In genomic region chr10:77869626-77870420, GRCh38 we compare ENCODE assay signal across 2 cellular contexts.
TF ChIP-seq lines count a peak whose summit lies in the region.

No MANE protein-coding gene starts in this region.

TF ChIP-seq in SK-N-SH, 30 proteins besides CTCF, POLR2A, EP300 and RAD21 (continued from another document):
- no peak for TF ChIP-seq POLR2AphosphoS5 (IDR thresholded peaks at IDR 0.05; ENCODE audit: low read depth, low read length)
- no peak for TF ChIP-seq FOXJ3 (CRISPR knock-in tag; IDR thresholded peaks at IDR 0.05)

TF ChIP-seq in SK-N-SH treated with all-trans-retinoic acid at 6 μM for 48 hours, 23 proteins besides CTCF, POLR2A, EP300 and RAD21 (continued from another document):
- TF ChIP-seq TSHZ2 (CRISPR knock-in tag; IDR thresholded peaks at IDR 0.05) (no peak), PPARA (CRISPR knock-in tag; IDR thresholded peaks at IDR 0.05; ENCODE audit: borderline replicate concordance) (no peak), SNAI2 (CRISPR knock-in tag; IDR thresholded peaks at IDR 0.05) (no peak), RARB (CRISPR knock-in tag; IDR thresholded peaks at IDR 0.05) (no peak), TOX (CRISPR knock-in tag; IDR thresholded peaks at IDR 0.05; ENCODE audit: borderline replicate concordance) (no peak), ARNTL (CRISPR knock-in tag; IDR thresholded peaks at IDR 0.05; ENCODE audit: borderline replicate concordance, low read depth) (no peak), POU6F1 (CRISPR knock-in tag; IDR thresholded peaks at IDR 0.05; ENCODE audit: borderline replicate concordance, low read depth) (no peak), ZFP3 (CRISPR knock-in tag; IDR thresholded peaks at IDR 0.05) (no peak), ZNF70 (CRISPR knock-in tag; IDR thresholded peaks at IDR 0.05) (no peak), ZFP30 (CRISPR knock-in tag; IDR thresholded peaks at IDR 0.05) (no peak)
